8 cellular contexts compared by ENCODE assay signal in genomic region chr15:94174399-94174802, GRCh38. TPM values are rescaled to one million over a fixed set of nuclear protein-coding genes. Genes with fewer than 3 reads are reported as not detected.
A peak's percentile ranks its signal among the peaks of the same experiment; 100 is the strongest.
DNase-seq lines count a peak whose midpoint lies in the region; ATAC-seq and TF ChIP-seq lines count a peak whose summit lies in the region.

No MANE protein-coding gene starts in this region.

- H3K4me1 ChIP-seq in left ventricle myocardium inferior (no peaks in the 10 kb centered on the region), SJSA1 (replicated peaks) (peaks cover 21% of the 10 kb centered on the region), endodermal cell (ENCODE audit: control insufficient read depth, insufficient read depth, low read length) (no peaks in the 10 kb centered on the region)

- H3K4me1 Mint-ChIP-seq in memory B cell (peaks cover 16% of the 10 kb centered on the region), endodermal cell (no peaks in the 10 kb centered on the region)

- TF ChIP-seq CTCF in left ventricle myocardium inferior (IDR thresholded peaks at IDR 0.05; ENCODE audit: borderline replicate concordance) (no peak), endodermal cell (conservative IDR thresholded peaks at IDR 0.05) (no peak)

- H3K27me3 Mint-ChIP-seq in memory B cell (peaks cover 17% of the 10 kb centered on the region), endodermal cell (ENCODE audit: insufficient read depth) (no peaks in the 10 kb centered on the region)

- H3K36me3 ChIP-seq in left ventricle myocardium inferior, result no peaks in the 10 kb centered on the region
- H3K36me3 ChIP-seq in SJSA1, result no peaks in the 10 kb centered on the region
- H3K36me3 ChIP-seq in endodermal cell (ENCODE audit: control insufficient read depth, insufficient read depth, low read length), result no peaks in the 10 kb centered on the region

- H3K9me3 ChIP-seq in left ventricle myocardium inferior (replicated peaks), result peaks cover 11% of the 10 kb centered on the region
- H3K9me3 ChIP-seq in SJSA1 (replicated peaks), result no peaks in the 10 kb centered on the region
- H3K9me3 ChIP-seq in endodermal cell (ENCODE audit: control insufficient read depth, low read length), result peaks cover 9% of the 10 kb centered on the region

- intact Hi-C loops in Right ventricle myocardium inferior (cut with DNase I), result no loop called here
- intact Hi-C loops in left ventricle myocardium inferior (cut with micrococcal nuclease), result no loop called here

- H3K9ac ChIP-seq in endodermal cell (ENCODE audit: extremely low read depth, low read length, poor library complexity, severe bottlenecking), result no peak overlapping the region

- H3K4me3 Mint-ChIP-seq in memory B cell (peak overlapping the region; percentile 3), endodermal cell (no peak overlapping the region)

- H3K27ac ChIP-seq in left ventricle myocardium inferior (replicated peaks), result no peak overlapping the region
- H3K27ac ChIP-seq in SJSA1, result peak overlapping the region; percentile 18; the same call in 1 of the 2 replicates
- H3K27ac ChIP-seq in endodermal cell (ENCODE audit: low read depth, low read length), result no peak overlapping the region

- peaks cover 12% of the 10 kb centered on the region for H3K9me3 Mint-ChIP-seq in memory B cell
- H3K9me3 Mint-ChIP-seq in endodermal cell, result peaks cover 5% of the 10 kb centered on the region

- H3K4me3 ChIP-seq in left ventricle myocardium inferior (no peak overlapping the region), SJSA1 (no peak overlapping the region), endodermal cell (ENCODE audit: low read length) (no peak overlapping the region)

- peaks cover 4% of the 10 kb centered on the region for H3K36me3 Mint-ChIP-seq in memory B cell
- H3K36me3 Mint-ChIP-seq in endodermal cell (ENCODE audit: low read depth), result no peaks in the 10 kb centered on the region

- ATAC-seq in Right ventricle myocardium inferior (peak; percentile 48), HG02981 (IDR thresholded peaks at IDR 0.05; ENCODE audit: unreplicated experiment) (peak; percentile 94), memory B cell (ENCODE audit: low read depth) (peak; percentile 94)

- DNase-seq in Right ventricle myocardium inferior (ENCODE audit: missing footprints), result no peak
- no peak for DNase-seq in left ventricle myocardium inferior
- DNase-seq in SJSA1 (ENCODE audit: low read depth in 1 of 2, low spot score in 2 of 2), result peak; percentile 50 to 72
- DNase-seq in memory B cell (ENCODE audit: low spot score in 2 of 2), result peak in 1 of 2 donors; percentile 16
- no peak for DNase-seq in HCEC 1CT
- no peak for DNase-seq in endodermal cell
- no peak for DNase-seq in hippocampal formation (lab: John Stamatoyannopoulos, UW)

- no peak overlapping the region for H3K27ac Mint-ChIP-seq in memory B cell
- no peak overlapping the region for H3K27ac Mint-ChIP-seq in endodermal cell

- H3K27me3 ChIP-seq in left ventricle myocardium inferior (ENCODE audit: low read depth), result peaks cover 10% of the 10 kb centered on the region
- no peaks in the 10 kb centered on the region for H3K27me3 ChIP-seq in SJSA1 (replicated peaks)
- no peaks in the 10 kb centered on the region for H3K27me3 ChIP-seq in endodermal cell (ENCODE audit: control insufficient read depth, insufficient read depth, low read length, poor library complexity, severe bottlenecking)

RNA-seq across cellular contexts. Expression of gene MCTP2, which starts 57.0 kb away (rescaled TPM):
- total RNA-seq in Right ventricle myocardium inferior, result 1.2 TPM
- 1.0 TPM for total RNA-seq in left ventricle myocardium inferior
- total RNA-seq in SJSA1 (2014; rRNA removed; shearing (Covaris generic)), result 0.18 and 0.72 TPM in 2 replicates
- total RNA-seq in endodermal cell, result 10 to 100 TPM in 1 of 2 donors, 1 to 10 TPM in 1; 9.2 to 12.1 TPM
- 0.89 TPM for polyA plus RNA-seq in endodermal cell (2013, experiment 1 of 2)
- polyA plus RNA-seq in endodermal cell (2013, experiment 2 of 2), result 1.4 TPM

Comparison
In these comparisons a context has a peak if more than half of its experiments do, and no peak if none do; other contexts are left out.
1. DNase-seq: peak in SJSA1 (2 of 2); none in Right ventricle myocardium inferior (single experiment), left ventricle myocardium inferior (single experiment), HCEC 1CT (single experiment), endodermal cell (single experiment) and hippocampal formation (0 of 2).
2. Peak in every context shown above with its lines, with median percentiles within 50 percentile points of each other: ATAC-seq.